Comparison of ENCODE assay signal across 14 cellular contexts in genomic region chr2:209074711-209075110, GRCh38.
DNase-seq lines count a peak whose midpoint lies in the region; ATAC-seq lines count a peak whose summit lies in the region.
"Had no signal": no experiment of that assay in that cellular context is flagged by ENCODE, and none has a peak within 500 bp of the region (broad histone marks: within the 10 kb centered on the region; RNA-seq: fewer than 3 reads in every experiment).

No MANE protein-coding gene starts in this region.

- H3K9me3 Mint-ChIP-seq in activated T-cell treated with anti-CD3 and anti-CD28 coated beads, Interleukin-2, amount 50 U/mL, for 72 hours: peaks cover 0 to 3% of the 10 kb centered on the region in 2 donors
- H3K9me3 Mint-ChIP-seq: CD8-positive, alpha-beta T cell had no signal

- no peaks in the 10 kb centered on the region for H3K4me1 Mint-ChIP-seq in activated T-cell treated with anti-CD3 and anti-CD28 coated beads, Interleukin-2, amount 50 U/mL, for 72 hours (ENCODE audit: low read depth)
- H3K4me1 Mint-ChIP-seq: B cell, IgD-negative memory B cell had no signal

- H3K27ac Mint-ChIP-seq in activated T-cell treated with anti-CD3 and anti-CD28 coated beads, Interleukin-2, amount 50 U/mL, for 72 hours: no peak overlapping the region
- H3K27ac Mint-ChIP-seq: B cell; CD8-positive, alpha-beta T cell; IgD-negative memory B cell had no signal

- no peak for ATAC-seq in activated T-cell treated with anti-CD3 and anti-CD28 coated beads, Interleukin-2, amount 50 U/mL, for 72 hours (replicated peaks in 1 of 2)
- ATAC-seq in HG03045 (IDR thresholded peaks at IDR 0.05; ENCODE audit: unreplicated experiment): no peak
- ATAC-seq: CD8-positive, alpha-beta T cell had no signal

- DNase-seq in NOMO-1 treated with DMSO at 0.1 percent for 48 hours (lab: John Stamatoyannopoulos, UW; ENCODE audit: unreplicated experiment) (peak; percentile 39), NOMO-1 treated with dmso at 0.1 percent for 144 hours (lab: John Stamatoyannopoulos, UW; ENCODE audit: unreplicated experiment) (no peak), globus pallidus (ENCODE audit: low spot score) (peak; percentile 29), putamen (ENCODE audit: low spot score) (peak; percentile 2), epidermal melanocyte (ENCODE audit: insufficient read length, low spot score) (no peak)
- DNase-seq in activated T-cell treated with anti-CD3 and anti-CD28 coated beads, Interleukin-2, amount 50 U/mL, for 72 hours: no peak
- DNase-seq: 8988T; Calu3; CD8-positive, alpha-beta T cell; DMS79 treated with DMSO at 0.1 percent for 48 hours; GF-D8 had no signal

- no peak overlapping the region for H3K4me3 Mint-ChIP-seq in activated T-cell treated with anti-CD3 and anti-CD28 coated beads, Interleukin-2, amount 50 U/mL, for 72 hours
- H3K4me3 Mint-ChIP-seq: B cell; CD8-positive, alpha-beta T cell; IgD-negative memory B cell had no signal

- no peaks in the 10 kb centered on the region for H3K36me3 Mint-ChIP-seq in activated T-cell treated with anti-CD3 and anti-CD28 coated beads, Interleukin-2, amount 50 U/mL, for 72 hours (ENCODE audit: insufficient read depth in 2 of 2)
- H3K36me3 Mint-ChIP-seq: CD8-positive, alpha-beta T cell; IgD-negative memory B cell had no signal

- H3K27me3 Mint-ChIP-seq in activated T-cell treated with anti-CD3 and anti-CD28 coated beads, Interleukin-2, amount 50 U/mL, for 72 hours (ENCODE audit: low read depth): no peaks in the 10 kb centered on the region
- H3K27me3 Mint-ChIP-seq: B cell, IgD-negative memory B cell had no signal

Comparison
In these comparisons a context has a peak if more than half of its experiments do, and no peak if none do; other contexts are left out.
1. DNase-seq: peak in NOMO-1 treated with DMSO at 0.1 percent for 48 hours (single experiment), globus pallidus (single experiment) and putamen (single experiment); none in NOMO-1 treated with dmso at 0.1 percent for 144 hours (single experiment), activated T-cell treated with anti-CD3 and anti-CD28 coated beads, Interleukin-2, amount 50 U/mL, for 72 hours (0 of 2) and epidermal melanocyte (single experiment).